9 cellular contexts compared by ENCODE assay signal in the genomic region with DNA sequence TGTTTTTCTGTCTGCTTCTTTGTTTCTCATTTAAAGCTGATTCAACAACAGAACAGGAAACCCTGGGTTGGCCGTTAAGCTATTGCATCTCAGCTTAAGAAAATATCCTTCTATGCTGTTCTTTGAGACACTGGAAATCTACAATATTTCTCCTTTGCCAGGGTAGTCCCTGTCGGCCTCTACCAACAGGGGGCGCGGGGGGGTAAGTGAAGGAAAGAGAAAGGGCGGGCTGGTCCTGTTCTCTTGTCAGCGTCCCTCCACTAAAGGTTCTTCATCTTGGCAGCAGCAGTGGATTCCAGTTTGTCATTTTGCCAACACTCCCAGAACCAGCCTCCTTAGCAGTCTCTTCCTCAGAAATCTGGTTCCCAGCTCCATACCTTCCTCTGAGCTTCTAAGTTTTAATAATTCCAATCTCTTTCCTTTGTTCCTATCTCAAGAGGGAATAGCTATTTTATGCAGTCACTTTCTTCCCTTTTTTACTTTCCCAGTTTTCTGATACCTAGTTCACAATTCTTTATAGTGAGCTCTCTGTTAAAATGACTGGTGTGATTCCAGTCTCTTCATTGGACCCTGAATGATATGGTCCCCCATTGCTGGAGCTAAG.
A peak's percentile ranks its signal among the peaks of the same experiment; 100 is the strongest.
DNase-seq lines count a peak whose midpoint lies in the region; ATAC-seq and TF ChIP-seq lines count a peak whose summit lies in the region.
"Had no signal": no experiment of that assay in that cellular context is flagged by ENCODE, and none has a peak within 500 bp of the region (broad histone marks: within the 10 kb centered on the region; RNA-seq: fewer than 3 reads in every experiment).

No MANE protein-coding gene starts in this region.

- peaks cover 12% of the 10 kb centered on the region for H3K27me3 Mint-ChIP-seq in CD8-positive, alpha-beta T cell (ENCODE audit: low read depth)

- H3K27ac ChIP-seq in CD8-positive, alpha-beta T cell (ENCODE audit: low read depth, low read length), result no peak overlapping the region

- DNase-seq in CD8-positive, alpha-beta T cell, result peak in 5 of 7 experiments; percentile 4 to 51 (median 28)
- peak; percentile 34 for DNase-seq in H7
- DNase-seq in RKO (ENCODE audit: low spot score), result peak; percentile 61
- DNase-seq in astrocyte of the cerebellum (ENCODE audit: low read depth), result peak; percentile 39
- DNase-seq in iris pigment epithelial cell (ENCODE audit: low read depth), result peak; percentile 84
- peak; percentile 37 for DNase-seq in stimulated activated CD4-positive, alpha-beta T cell treated with anti-CD3 and anti-CD28 coated beads, Interleukin-4, amount 100 ng/mL, for 24 hours
- no peak for DNase-seq in NCI-H774 (lab: John Stamatoyannopoulos, UW)

- H3K27me3 ChIP-seq in CD8-positive, alpha-beta T cell (ENCODE audit: insufficient read depth, low read length), result no peaks in the 10 kb centered on the region
- H3K27me3 ChIP-seq in H7 (ENCODE audit: control insufficient read depth, insufficient read depth, low read length), result no peaks in the 10 kb centered on the region

- H3K4me1 ChIP-seq in CD8-positive, alpha-beta T cell (ENCODE audit: insufficient read depth, low read length), result no peaks in the 10 kb centered on the region

- no peaks in the 10 kb centered on the region for H3K9me3 Mint-ChIP-seq in CD8-positive, alpha-beta T cell

- intact Hi-C loops in CD8-positive, alpha-beta T cell (cut with DNase I, micrococcal nuclease), result no loop called here

- H3K36me3 Mint-ChIP-seq in CD8-positive, alpha-beta T cell, result no peaks in the 10 kb centered on the region
- H3K36me3 Mint-ChIP-seq: IgD-negative memory B cell had no signal

- H3K36me3 ChIP-seq in CD8-positive, alpha-beta T cell (ENCODE audit: insufficient read depth, low read length), result no peaks in the 10 kb centered on the region
- H3K36me3 ChIP-seq in H7 (replicated peaks; ENCODE audit: control insufficient read depth, insufficient read depth, low read length), result no peaks in the 10 kb centered on the region

- H3K9me3 ChIP-seq in CD8-positive, alpha-beta T cell (ENCODE audit: low read length), result no peaks in the 10 kb centered on the region

- no peak overlapping the region for H3K4me3 ChIP-seq in CD8-positive, alpha-beta T cell (ENCODE audit: low read depth, low read length)
- no peak overlapping the region for H3K4me3 ChIP-seq in H7 (ENCODE audit: insufficient read depth, low read depth, low read length)
- H3K4me3 ChIP-seq in astrocyte of the cerebellum (ENCODE audit: low read depth, low read length), result no peak overlapping the region

- no peak overlapping the region for H3K4me3 Mint-ChIP-seq in CD8-positive, alpha-beta T cell
- H3K4me3 Mint-ChIP-seq: IgD-negative memory B cell had no signal

- no peak for ATAC-seq in CD8-positive, alpha-beta T cell
- no peak for ATAC-seq in HG02798 (IDR thresholded peaks at IDR 0.05; ENCODE audit: poor library complexity, unreplicated experiment)

- in situ Hi-C loops in astrocyte of the cerebellum (cut with HindIII; ENCODE audit: low sequenced_read_pairs), result no loop called here

- CTCF ChIA-PET in CD8-positive, alpha-beta T cell (lab: Charles Lee), result interaction anchor here (1.0 to 1.9 kb wide), 3 partner anchors 13 to 289 kb away, joined by 3 to 6 read pairs (median 4); no protein-coding TSS in a partner anchor

- no peak overlapping the region for H3K27ac Mint-ChIP-seq in CD8-positive, alpha-beta T cell
- H3K27ac Mint-ChIP-seq: IgD-negative memory B cell had no signal

- no peak for TF ChIP-seq CTCF in CD8-positive, alpha-beta T cell (IDR thresholded peaks at IDR 0.05)
- TF ChIP-seq CTCF in astrocyte of the cerebellum (IDR thresholded peaks at IDR 0.05; ENCODE audit: low read depth, low read length, missing control alignments), result peak; percentile 77

- POLR2A ChIA-PET in CD8-positive, alpha-beta T cell (lab: Charles Lee), result no interaction called here

- H3K4me1 Mint-ChIP-seq in CD8-positive, alpha-beta T cell (ENCODE audit: low read depth), result no peaks in the 10 kb centered on the region
- H3K4me1 Mint-ChIP-seq: IgD-negative memory B cell had no signal
